In the genomic region with DNA sequence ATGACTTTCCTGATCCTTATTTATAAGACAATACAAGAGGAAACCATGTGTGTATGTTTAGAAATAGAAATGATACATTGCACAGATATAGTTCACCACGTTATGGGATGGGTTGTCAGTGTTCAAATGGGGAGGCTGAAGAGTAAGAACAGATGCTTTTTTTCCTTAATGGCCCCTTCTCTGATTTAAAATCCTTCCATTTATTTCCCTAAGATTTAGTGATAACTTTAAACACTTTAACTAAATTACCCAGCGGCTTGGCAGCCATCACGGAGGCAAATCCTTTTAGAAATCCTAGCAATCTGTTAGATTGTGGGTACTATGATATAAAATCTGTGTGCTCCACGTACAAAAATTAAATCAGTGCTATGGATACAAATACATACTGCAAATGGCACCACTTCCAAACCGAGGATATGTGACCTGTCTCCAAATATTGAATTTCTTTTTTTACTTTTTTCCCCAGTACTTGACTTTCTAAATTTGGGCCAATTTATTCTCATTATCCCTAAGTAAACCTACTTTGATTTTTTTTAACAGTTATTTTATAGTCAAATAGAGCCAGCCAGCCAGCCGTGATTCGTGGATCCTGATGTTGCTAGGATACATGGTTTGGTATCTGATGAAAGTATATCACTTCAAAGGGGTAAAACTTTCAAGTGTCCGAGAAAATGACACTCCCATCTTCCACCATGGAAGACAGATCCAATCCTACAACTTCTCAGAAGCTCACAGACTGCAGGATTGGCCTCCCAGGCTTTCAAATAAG, we compare ENCODE assay signal across 21 cellular contexts.
"Had no signal": no experiment of that assay in that cellular context is flagged by ENCODE, and none has a peak within 500 bp of the region (broad histone marks: within the 10 kb centered on the region; RNA-seq: fewer than 3 reads in every experiment).

No MANE protein-coding gene starts in this region.

- ATAC-seq: Panc1, PC-3, T-cell had no signal

- DNase-seq: KBM-7, MV-4-11, NCI-H1048, NCI-H1105, NCI-H1417, NCI-H1436 treated with DMSO at 0.1 percent for 48 hours, NCI-H1694, NCI-H187 treated with DMSO at 0.1 percent for 48 hours, NCI-H2029 treated with DMSO at 0.1 percent for 48 hours, NCI-H2171, NCI-H226, NCI-H446, NCI-H510A treated with DMSO at 0.1 percent for 48 hours, NCI-H526, PC-3, SHP77, SW 1271, T-cell had no signal

- H3K27ac ChIP-seq: HL-60, RWPE1 had no signal
